12 cellular contexts compared by ENCODE assay signal in genomic region chr12:76685246-76685678, GRCh38.
DNase-seq lines count a peak whose midpoint lies in the region; ATAC-seq and TF ChIP-seq lines count a peak whose summit lies in the region.
"Had no signal": no experiment of that assay in that cellular context is flagged by ENCODE, and none has a peak within 500 bp of the region (broad histone marks: within the 10 kb centered on the region; RNA-seq: fewer than 3 reads in every experiment).

No MANE protein-coding gene starts in this region.

- H3K14ac ChIP-seq in neuronal stem cell (ENCODE audit: low read length): no peak overlapping the region

- H3K4ac ChIP-seq in neuronal stem cell (ENCODE audit: low read length): no peak overlapping the region

- H3K79me2 ChIP-seq in DND-41 (ENCODE audit: insufficient read depth, low read length): no peaks in the 10 kb centered on the region

- H3K4me1 ChIP-seq in DND-41 (ENCODE audit: insufficient read depth, low read length) (no peaks in the 10 kb centered on the region), neuronal stem cell (ENCODE audit: control insufficient read depth in 2 of 2, insufficient read depth in 1 of 2, low read depth in 1 of 2, low read length in 2 of 2) (peaks cover 4 to 7% of the 10 kb centered on the region in 2 donors)

- H3K4me2 ChIP-seq in DND-41 (ENCODE audit: insufficient read depth, low read length) (no peak overlapping the region), neuronal stem cell (ENCODE audit: insufficient read depth, low read length, poor library complexity, severe bottlenecking) (no peak overlapping the region)

- H2BK12ac ChIP-seq in neuronal stem cell (ENCODE audit: low read length): no peak overlapping the region

- no peaks in the 10 kb centered on the region for H4K20me1 ChIP-seq in DND-41 (ENCODE audit: insufficient read depth, low read length)

- no peaks in the 10 kb centered on the region for H3K9me3 ChIP-seq in DND-41 (ENCODE audit: insufficient read depth, low read length, severe bottlenecking)
- no peaks in the 10 kb centered on the region for H3K9me3 ChIP-seq in neuronal stem cell (replicated peaks in 1 of 2; ENCODE audit: control insufficient read depth in 2 of 2, insufficient read depth in 1 of 2, low read depth in 1 of 2, low read length in 2 of 2)
- H3K9me3 ChIP-seq: SJCRH30, suprapubic skin had no signal

- no peaks in the 10 kb centered on the region for H3K79me1 ChIP-seq in neuronal stem cell (ENCODE audit: low read depth, low read length)

- peaks cover 4% of the 10 kb centered on the region for H3K27me3 ChIP-seq in DND-41 (ENCODE audit: insufficient read depth, low read length, poor library complexity)
- no peaks in the 10 kb centered on the region for H3K27me3 ChIP-seq in neuronal stem cell (ENCODE audit: control insufficient read depth in 3 of 3, insufficient read depth in 3 of 3, low read depth in 1 of 3, low read length in 3 of 3)
- H3K27me3 ChIP-seq: SJCRH30, suprapubic skin had no signal

- H3K36me3 Mint-ChIP-seq in mesothelial cell of epicardium: peaks cover 3% of the 10 kb centered on the region
- H3K36me3 Mint-ChIP-seq: naive B cell had no signal

- no peak for DNase-seq in DND-41
- peak; percentile 23 for DNase-seq in NCI-H774 (lab: John Stamatoyannopoulos, UW)
- DNase-seq in fibroblast of gingiva (ENCODE audit: low read depth): peak; percentile 80
- no peak for DNase-seq in neuronal stem cell (ENCODE audit: low spot score)
- DNase-seq in mesothelial cell of epicardium (ENCODE audit: low spot score in 2 of 2, unreplicated experiment in 2 of 2): no peak
- no peak for DNase-seq in stimulated activated CD4-positive, alpha-beta T cell treated with anti-CD3 and anti-CD28 coated beads, Interleukin-4, amount 100 ng/mL, for 4 hours
- no peak for DNase-seq in activated T-cell treated with anti-CD3 and anti-CD28 coated beads, Interleukin-2, amount 50 U/mL, for 48 hours
- DNase-seq: naive B cell had no signal

- no peak overlapping the region for H3K27ac Mint-ChIP-seq in mesothelial cell of epicardium

- no CpG with 5 or more reads among the region's 5 CpGs for WGBS in neuronal stem cell (ENCODE audit: extremely low coverage in 2 of 2, insufficient read length in 2 of 2, insufficient replicate concordance in 1 of 2), 2 donors

- no peak overlapping the region for H4K8ac ChIP-seq in neuronal stem cell (ENCODE audit: low read depth, low read length)

- H2BK120ac ChIP-seq in neuronal stem cell (ENCODE audit: low read depth, low read length): no peak overlapping the region

- no peak overlapping the region for H3K4me3 Mint-ChIP-seq in mesothelial cell of epicardium
- H3K4me3 Mint-ChIP-seq: central memory CD8-positive, alpha-beta T cell; naive B cell had no signal

- no peak overlapping the region for H3K18ac ChIP-seq in neuronal stem cell (ENCODE audit: low read length)

- H3K27ac ChIP-seq in DND-41 (ENCODE audit: low read length) (no peak overlapping the region), neuronal stem cell (replicated peaks; ENCODE audit: low read length) (no peak overlapping the region)
- H3K27ac ChIP-seq: SJCRH30, suprapubic skin had no signal

- no peak overlapping the region for H2BK15ac ChIP-seq in neuronal stem cell (ENCODE audit: low read length)

- H3K4me3 ChIP-seq in DND-41 (ENCODE audit: low read depth in 1 of 2, low read length in 2 of 2) (no peak overlapping the region), neuronal stem cell (ENCODE audit: low read length in 2 of 2) (peak overlapping the region in 1 of 2 donors; percentile 8)
- H3K4me3 ChIP-seq: SJCRH30, suprapubic skin had no signal

- no peak overlapping the region for H3K23ac ChIP-seq in neuronal stem cell (ENCODE audit: low read depth, low read length, poor library complexity)

- H2AFZ ChIP-seq in DND-41 (ENCODE audit: low read depth, low read length) (no peak overlapping the region), neuronal stem cell (ENCODE audit: low read length) (peak overlapping the region; percentile 88)

- no peak overlapping the region for H3K9ac ChIP-seq in DND-41 (ENCODE audit: low read depth, low read length)
- H3K9ac ChIP-seq in neuronal stem cell (ENCODE audit: low read depth, low read length, poor library complexity): no peak overlapping the region

- H3K4me1 Mint-ChIP-seq in mesothelial cell of epicardium: peaks cover 36% of the 10 kb centered on the region
- H3K4me1 Mint-ChIP-seq: central memory CD8-positive, alpha-beta T cell; naive B cell had no signal

- no peak overlapping the region for H2AK5ac ChIP-seq in neuronal stem cell (ENCODE audit: low read depth, low read length)

- no peak overlapping the region for H2BK5ac ChIP-seq in neuronal stem cell (ENCODE audit: low read length)

- H3K36me3 ChIP-seq in DND-41 (ENCODE audit: insufficient read depth, low read length) (no peaks in the 10 kb centered on the region), neuronal stem cell (replicated peaks in 1 of 2; ENCODE audit: control insufficient read depth in 2 of 2, insufficient read depth in 2 of 2, low read length in 2 of 2) (no peaks in the 10 kb centered on the region)
- H3K36me3 ChIP-seq: SJCRH30, suprapubic skin had no signal

- ATAC-seq in DND-41 (ENCODE audit: insufficient read depth, low read depth) (peak; percentile 24; the same call in 1 of the 3 replicates), GM21717 (IDR thresholded peaks at IDR 0.05; ENCODE audit: unreplicated experiment) (no peak)

- no peaks in the 10 kb centered on the region for H3K27me3 Mint-ChIP-seq in mesothelial cell of epicardium (ENCODE audit: low read depth)
- H3K27me3 Mint-ChIP-seq: central memory CD8-positive, alpha-beta T cell; naive B cell had no signal

- H4K91ac ChIP-seq in neuronal stem cell (ENCODE audit: low read depth, low read length, poor library complexity): no peak overlapping the region

- H3K9me3 Mint-ChIP-seq in mesothelial cell of epicardium: peaks cover 5% of the 10 kb centered on the region
- H3K9me3 Mint-ChIP-seq: central memory CD8-positive, alpha-beta T cell had no signal

- no peak for TF ChIP-seq CTCF in DND-41 (IDR thresholded peaks at IDR 0.05; ENCODE audit: borderline replicate concordance, extremely low read depth, low read length, poor library complexity, severe bottlenecking)
- TF ChIP-seq CTCF in mesothelial cell of epicardium (IDR thresholded peaks at IDR 0.05; ENCODE audit: unreplicated experiment): no peak

Comparison
In these comparisons a context has a peak if more than half of its experiments do, and no peak if none do; other contexts are left out.
1. DNase-seq: peak in NCI-H774 (single experiment) and fibroblast of gingiva (single experiment); none in DND-41 (single experiment), neuronal stem cell (single experiment), mesothelial cell of epicardium (0 of 2), stimulated activated CD4-positive, alpha-beta T cell treated with anti-CD3 and anti-CD28 coated beads, Interleukin-4, amount 100 ng/mL, for 4 hours (0 of 2) and activated T-cell treated with anti-CD3 and anti-CD28 coated beads, Interleukin-2, amount 50 U/mL, for 48 hours (0 of 2).